ENCODE assay signal across 1 cellular context in the genomic region with DNA sequence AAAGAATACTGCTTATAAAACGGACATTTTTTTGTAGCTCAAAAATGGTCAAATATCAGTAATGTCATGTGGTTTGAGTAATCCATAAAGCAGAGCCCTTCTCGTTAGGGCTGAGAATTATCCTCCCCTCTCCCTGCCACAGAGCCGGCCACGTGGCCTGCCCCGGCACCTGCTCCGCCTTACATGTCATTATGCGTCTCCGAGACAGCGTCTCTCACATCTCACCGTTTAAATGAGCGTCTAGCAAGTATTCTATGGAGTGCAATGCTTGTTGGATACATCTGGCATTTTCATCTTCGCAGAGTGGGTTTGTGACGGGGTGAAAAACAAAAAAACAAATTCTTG.
TF ChIP-seq lines count a peak whose summit lies in the region.

No MANE protein-coding gene starts in this region.

TF ChIP-seq in K562, 482 proteins besides CTCF, POLR2A, EP300 and RAD21 (continued from another document):
- TF ChIP-seq, protein P1, sequence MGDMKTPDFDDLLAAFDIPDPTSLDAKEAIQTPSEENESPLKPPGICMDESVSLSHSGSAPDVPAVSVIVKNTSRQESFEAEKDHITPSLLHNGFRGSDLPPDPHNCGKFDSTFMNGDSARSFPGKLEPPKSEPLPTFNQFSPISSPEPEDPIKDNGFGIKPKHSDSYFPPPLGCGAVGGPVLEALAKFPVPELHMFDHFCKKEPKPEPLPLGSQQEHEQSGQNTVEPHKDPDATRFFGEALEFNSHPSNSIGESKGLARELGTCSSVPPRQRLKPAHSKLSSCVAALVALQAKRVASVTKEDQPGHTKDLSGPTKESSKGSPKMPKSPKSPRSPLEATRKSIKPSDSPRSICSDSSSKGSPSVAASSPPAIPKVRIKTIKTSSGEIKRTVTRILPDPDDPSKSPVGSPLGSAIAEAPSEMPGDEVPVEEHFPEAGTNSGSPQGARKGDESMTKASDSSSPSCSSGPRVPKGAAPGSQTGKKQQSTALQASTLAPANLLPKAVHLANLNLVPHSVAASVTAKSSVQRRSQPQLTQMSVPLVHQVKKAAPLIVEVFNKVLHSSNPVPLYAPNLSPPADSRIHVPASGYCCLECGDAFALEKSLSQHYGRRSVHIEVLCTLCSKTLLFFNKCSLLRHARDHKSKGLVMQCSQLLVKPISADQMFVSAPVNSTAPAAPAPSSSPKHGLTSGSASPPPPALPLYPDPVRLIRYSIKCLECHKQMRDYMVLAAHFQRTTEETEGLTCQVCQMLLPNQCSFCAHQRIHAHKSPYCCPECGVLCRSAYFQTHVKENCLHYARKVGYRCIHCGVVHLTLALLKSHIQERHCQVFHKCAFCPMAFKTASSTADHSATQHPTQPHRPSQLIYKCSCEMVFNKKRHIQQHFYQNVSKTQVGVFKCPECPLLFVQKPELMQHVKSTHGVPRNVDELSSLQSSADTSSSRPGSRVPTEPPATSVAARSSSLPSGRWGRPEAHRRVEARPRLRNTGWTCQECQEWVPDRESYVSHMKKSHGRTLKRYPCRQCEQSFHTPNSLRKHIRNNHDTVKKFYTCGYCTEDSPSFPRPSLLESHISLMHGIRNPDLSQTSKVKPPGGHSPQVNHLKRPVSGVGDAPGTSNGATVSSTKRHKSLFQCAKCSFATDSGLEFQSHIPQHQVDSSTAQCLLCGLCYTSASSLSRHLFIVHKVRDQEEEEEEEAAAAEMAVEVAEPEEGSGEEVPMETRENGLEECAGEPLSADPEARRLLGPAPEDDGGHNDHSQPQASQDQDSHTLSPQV (IDR thresholded peaks at IDR 0.05): 0 out of 2 replicates have a peak, but pooled peaks have one; percentile 6
- TF ChIP-seq MNT (conservative IDR thresholded peaks at IDR 0.05) (peak; percentile 96), MAFK (IDR thresholded peaks at IDR 0.05; ENCODE audit: low read length) (0 out of 2 replicates have a peak, but pooled peaks have one; percentile 5), ZKSCAN8 (CRISPR knock-in tag; IDR thresholded peaks at IDR 0.05) (peak; percentile 39; the same call in 1 of the 2 replicates), RFX7 (CRISPR knock-in tag; IDR thresholded peaks at IDR 0.05) (no peak), ILF3 (IDR thresholded peaks at IDR 0.05; ENCODE audit: borderline replicate concordance) (no peak), BACH1 (tag; IDR thresholded peaks at IDR 0.05) (no peak), SNRNP70 (optimal IDR thresholded peaks at IDR 0.05; ENCODE audit: low read depth, low read length) (no peak), RCOR1 (IDR thresholded peaks at IDR 0.05; ENCODE audit: borderline replicate concordance in 1 of 2, low read depth in 2 of 2, low read length in 2 of 2) (peak in 1 of 2 experiments; percentile 67; a peak in 1 of 4 replicates), ZNF584 (CRISPR knock-in tag; IDR thresholded peaks at IDR 0.05; ENCODE audit: low read depth) (0 out of 2 replicates have a peak, but pooled peaks have one; percentile 10), RAD51 (IDR thresholded peaks at IDR 0.05; ENCODE audit: borderline replicate concordance, low read depth) (peak; percentile 83), MYC (IDR thresholded peaks at IDR 0.05; ENCODE audit: low read depth, low read length) (peak; percentile 98), MYC (CRISPR knock-in tag; IDR thresholded peaks at IDR 0.05; ENCODE audit: borderline replicate concordance, low read depth) (no peak), GABPB1 (CRISPR knock-in tag; IDR thresholded peaks at IDR 0.05) (0 out of 2 replicates have a peak, but pooled peaks have one; percentile 44), PBX2 (CRISPR knock-in tag; IDR thresholded peaks at IDR 0.05; ENCODE audit: low read depth) (no peak), PBX2 (tag; conservative IDR thresholded peaks at IDR 0.05; ENCODE audit: low read depth) (no peak), CBFA2T2 (conservative IDR thresholded peaks at IDR 0.05) (peak; percentile 18), JUND (IDR thresholded peaks at IDR 0.05; ENCODE audit: borderline replicate concordance, low read depth, low read length) (peak; percentile 54; the same call in 1 of the 2 replicates), JUND (tag; IDR thresholded peaks at IDR 0.05; ENCODE audit: borderline replicate concordance, low read depth, low read length) (no peak; the same call in 2 of the 3 replicates), MXI1 (IDR thresholded peaks at IDR 0.05; ENCODE audit: low read depth, low read length) (peak; percentile 89), MXD1 (CRISPR knock-in tag; IDR thresholded peaks at IDR 0.05; ENCODE audit: borderline replicate concordance, poor library complexity, severe bottlenecking) (peak; percentile 36), BRD9 (IDR thresholded peaks at IDR 0.05; ENCODE audit: low read depth, partially characterized antibody) (no peak), RBFOX2 (IDR thresholded peaks at IDR 0.05; ENCODE audit: low read depth, low read length) (0 out of 2 replicates have a peak, but pooled peaks have one; percentile 27)
- TF ChIP-seq, protein P2, sequence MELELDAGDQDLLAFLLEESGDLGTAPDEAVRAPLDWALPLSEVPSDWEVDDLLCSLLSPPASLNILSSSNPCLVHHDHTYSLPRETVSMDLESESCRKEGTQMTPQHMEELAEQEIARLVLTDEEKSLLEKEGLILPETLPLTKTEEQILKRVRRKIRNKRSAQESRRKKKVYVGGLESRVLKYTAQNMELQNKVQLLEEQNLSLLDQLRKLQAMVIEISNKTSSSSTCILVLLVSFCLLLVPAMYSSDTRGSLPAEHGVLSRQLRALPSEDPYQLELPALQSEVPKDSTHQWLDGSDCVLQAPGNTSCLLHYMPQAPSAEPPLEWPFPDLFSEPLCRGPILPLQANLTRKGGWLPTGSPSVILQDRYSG (tag; conservative IDR thresholded peaks at IDR 0.05; ENCODE audit: low read depth): peak; percentile 78; the same call in 1 of the 2 replicates
